ENCODE assay signal across 10 cellular contexts in genomic region chr9:123049589-123050222, GRCh38. TPM values are rescaled to one million over a fixed set of nuclear protein-coding genes. Genes with fewer than 3 reads are reported as not detected.
DNase-seq lines count a peak whose midpoint lies in the region; ATAC-seq, FAIRE-seq and TF ChIP-seq lines count a peak whose summit lies in the region.
"Had no signal": no experiment of that assay in that cellular context is flagged by ENCODE, and none has a peak within 500 bp of the region (broad histone marks: within the 10 kb centered on the region; RNA-seq: fewer than 3 reads in every experiment).

No MANE protein-coding gene starts in this region.

- H3K9me3 ChIP-seq in right atrium auricular region, result no peaks in the 10 kb centered on the region
- no peaks in the 10 kb centered on the region for H3K9me3 ChIP-seq in small intestine (ENCODE audit: control insufficient read depth, low read depth)

- peaks cover 0 to 19% of the 10 kb centered on the region in 2 donors for H3K4me1 ChIP-seq in right atrium auricular region
- peaks cover 0 to 3% of the 10 kb centered on the region in 2 donors for H3K4me1 ChIP-seq in small intestine (ENCODE audit: control insufficient read depth in 2 of 2, insufficient read depth in 1 of 2, low read depth in 1 of 2, low read length in 1 of 2)

- TF ChIP-seq CTCF in VCaP (conservative IDR thresholded peaks at IDR 0.05) (no peak), right atrium auricular region (IDR thresholded peaks at IDR 0.05) (no peak)

- no peak for TF ChIP-seq POLR2A in GM12891 (IDR thresholded peaks at IDR 0.05; ENCODE audit: low read depth, low read length)

- H3K27ac ChIP-seq in VCaP (peak overlapping the region; percentile 48), right atrium auricular region (peak overlapping the region; percentile 15 to 62), small intestine (ENCODE audit: low read depth in 1 of 2, low read length in 1 of 2) (peak overlapping the region in 1 of 2 donors; percentile 67)

- 14 to 32% (median 25%) methylated on average over 3 of the region's 3 CpGs for WGBS in small intestine, 3 donors

- H3K4me3 ChIP-seq in right atrium auricular region (no peak overlapping the region), small intestine (ENCODE audit: low read depth in 1 of 2, low read length in 2 of 2) (no peak overlapping the region)

- no peak for FAIRE-seq in small intestine (lab: Jason Lieb, UNC)
- FAIRE-seq in GM12891 (lab: Jason Lieb, UNC), result no peak

- no peak for ATAC-seq in HG03439 (IDR thresholded peaks at IDR 0.05; ENCODE audit: unreplicated experiment)

- no peaks in the 10 kb centered on the region for H3K27me3 ChIP-seq in right atrium auricular region
- no peaks in the 10 kb centered on the region for H3K27me3 ChIP-seq in small intestine (ENCODE audit: control insufficient read depth in 2 of 2, insufficient read depth in 2 of 2, low read length in 2 of 2)

- DNase-seq in GM04503 (ENCODE audit: low read depth) (peak; percentile 56), right atrium auricular region (ENCODE audit: low spot score) (no peak), small intestine (peak; percentile 88), NCI-H524 treated with DMSO at 0.1 percent for 48 hours (lab: John Stamatoyannopoulos, UW) (no peak), GM12891 (ENCODE audit: insufficient read length, low spot score) (no peak)
- no peak for DNase-seq in stimulated activated naive CD4-positive, alpha-beta T cell (lab: John Stamatoyannopoulos, UW)
- DNase-seq: activated naive CD8-positive, alpha-beta T cell treated with anti-CD3 and anti-CD28 coated beads, Interleukin-2, amount 10 ng/mL, durations not matched to agents 7 days and 5 days; NCI-H526 treated with DMSO at 0.1 percent for 48 hours had no signal

- no peaks in the 10 kb centered on the region for H3K36me3 ChIP-seq in right atrium auricular region
- no peaks in the 10 kb centered on the region for H3K36me3 ChIP-seq in small intestine (ENCODE audit: control insufficient read depth in 2 of 2, insufficient read depth in 2 of 2, low read length in 2 of 2)

TF ChIP-seq in GM12891, 5 proteins besides CTCF, POLR2A, EP300 and RAD21:
- TF ChIP-seq PAX5 (IDR thresholded peaks at IDR 0.05; ENCODE audit: insufficient read depth, low read length, severe bottlenecking) (no peak), POU2F2 (IDR thresholded peaks at IDR 0.05; ENCODE audit: low read depth, low read length) (no peak), TAF1 (IDR thresholded peaks at IDR 0.05; ENCODE audit: low read depth, low read length) (no peak), POLR2AphosphoS5 (IDR thresholded peaks at IDR 0.05; ENCODE audit: low read depth, low read length) (no peak), SPI1 (IDR thresholded peaks at IDR 0.05; ENCODE audit: low read depth, low read length) (no peak)

RNA-seq across cellular contexts. Expression of gene GPR21, which starts 16.2 kb away (rescaled TPM):
- 1 to 10 TPM in 1 of 2 donors, not detected in 1; 1.4 TPM for total RNA-seq in right atrium auricular region
- under 1 TPM in 1 of 3 donors, not detected in 2; 0.15 TPM for polyA plus RNA-seq in small intestine
- 0.10 TPM for polyA plus RNA-seq in GM12891 (2012; ENCODE audit: low read depth, missing spikeins)

Comparison
In these comparisons a context has a peak if more than half of its experiments do, and no peak if none do; other contexts are left out.
1. DNase-seq: peak in GM04503 (single experiment) and small intestine (single experiment); none in right atrium auricular region (single experiment), NCI-H524 treated with DMSO at 0.1 percent for 48 hours (single experiment), GM12891 (single experiment) and stimulated activated naive CD4-positive, alpha-beta T cell (0 of 6).